29 cellular contexts compared by ENCODE assay signal in genomic region chr4:151233600-151233999, GRCh38. TPM values are rescaled to one million over a fixed set of nuclear protein-coding genes. Genes with fewer than 3 reads are reported as not detected.
"Had no signal": no experiment of that assay in that cellular context is flagged by ENCODE, and none has a peak within 500 bp of the region (broad histone marks: within the 10 kb centered on the region; RNA-seq: fewer than 3 reads in every experiment).

No MANE protein-coding gene starts in this region.

- H3K36me3 Mint-ChIP-seq: naive thymus-derived CD8-positive, alpha-beta T cell; stimulated activated effector memory CD8-positive, alpha-beta T cell treated with anti-CD3 and anti-CD28 coated beads, Interleukin-12 subunit alpha, Interleukin-12 subunit beta, amount 100 ng/mL, for 72 hours had no signal

- H3K4me1 ChIP-seq: pancreas, prostate gland, spleen, upper lobe of right lung had no signal

- H3K27ac ChIP-seq: left ventricle myocardium inferior, pancreas, prostate gland, spleen, thyroid gland, upper lobe of right lung had no signal

- H3K9me3 ChIP-seq: left ventricle myocardium inferior, pancreas, prostate gland, sigmoid colon, thyroid gland, upper lobe of right lung had no signal

- H3K36me3 ChIP-seq: left ventricle myocardium inferior, pancreas, prostate gland, sigmoid colon, spleen, thyroid gland, upper lobe of right lung had no signal

- H3K27me3 ChIP-seq: pancreas, sigmoid colon, spleen, thyroid gland, upper lobe of right lung had no signal

- H3K27ac Mint-ChIP-seq: naive thymus-derived CD8-positive, alpha-beta T cell; stimulated activated effector memory CD8-positive, alpha-beta T cell treated with anti-CD3 and anti-CD28 coated beads, Interleukin-12 subunit alpha, Interleukin-12 subunit beta, amount 100 ng/mL, for 72 hours; stimulated activated naive CD8-positive, alpha-beta T cell treated with anti-CD3 and anti-CD28 coated beads, Interleukin-15, Interleukin-2, amounts not matched to agents 100 ng/mL and 50 ng/mL, for 24 hours had no signal

- ATAC-seq: naive thymus-derived CD8-positive, alpha-beta T cell; pancreas; right cardiac atrium; stimulated activated effector memory CD8-positive, alpha-beta T cell treated with anti-CD3 and anti-CD28 coated beads, Interleukin-12 subunit alpha, Interleukin-12 subunit beta, amount 100 ng/mL, for 72 hours; upper lobe of right lung had no signal

- H3K4me3 ChIP-seq: left ventricle myocardium inferior, lung, pancreas, prostate gland, sigmoid colon, spleen, thyroid gland, upper lobe of right lung had no signal

- DNase-seq: hypothalamus; islet precursor cell; left ventricle myocardium inferior; naive thymus-derived CD8-positive, alpha-beta T cell; pancreas; posterior cingulate gyrus; retina; right cardiac atrium; sigmoid colon; small intestine; spleen; stimulated activated CD4-positive, alpha-beta T cell treated with anti-CD3 and anti-CD28 coated beads, Interleukin-4, amount 100 ng/mL, for 24 hours; stimulated activated naive CD4-positive, alpha-beta T cell; thyroid gland; trophoblast cell; upper lobe of right lung had no signal

- H3K4me3 Mint-ChIP-seq: naive thymus-derived CD8-positive, alpha-beta T cell; nephron; neural crest cell; stimulated activated effector memory CD8-positive, alpha-beta T cell treated with anti-CD3 and anti-CD28 coated beads, Interleukin-12 subunit alpha, Interleukin-12 subunit beta, amount 100 ng/mL, for 72 hours; stimulated activated naive CD8-positive, alpha-beta T cell treated with anti-CD3 and anti-CD28 coated beads, Interleukin-15, Interleukin-2, amounts not matched to agents 100 ng/mL and 50 ng/mL, for 24 hours had no signal

- H3K9me3 Mint-ChIP-seq: nephron; neural crest cell; stimulated activated effector memory CD8-positive, alpha-beta T cell treated with anti-CD3 and anti-CD28 coated beads, Interleukin-12 subunit alpha, Interleukin-12 subunit beta, amount 100 ng/mL, for 72 hours; stimulated activated naive CD8-positive, alpha-beta T cell treated with anti-CD3 and anti-CD28 coated beads, Interleukin-15, Interleukin-2, amounts not matched to agents 100 ng/mL and 50 ng/mL, for 24 hours had no signal

- H3K4me1 Mint-ChIP-seq: naive thymus-derived CD8-positive, alpha-beta T cell; neural crest cell; stimulated activated effector memory CD8-positive, alpha-beta T cell treated with anti-CD3 and anti-CD28 coated beads, Interleukin-12 subunit alpha, Interleukin-12 subunit beta, amount 100 ng/mL, for 72 hours had no signal

RNA-seq across cellular contexts. Expression of gene PRSS48, which starts 43.4 kb away (rescaled TPM):
- total RNA-seq: kidney epithelial cell; left ventricle myocardium inferior; lower leg skin; lung; mesenteric fat pad; mucosa of gallbladder; naive thymus-derived CD8-positive, alpha-beta T cell; neural crest cell; osteoblast; pancreas; prostate gland; right cardiac atrium; sigmoid colon; spleen; subcutaneous adipose tissue; temporal lobe; thyroid gland; upper lobe of right lung had no signal
- polyA plus RNA-seq: lung; naive thymus-derived CD8-positive, alpha-beta T cell; pancreas; right cardiac atrium; sigmoid colon; small intestine; spleen had no signal
